In genomic region chr7:6730343-6730633, GRCh38 we compare ENCODE assay signal across 8 cellular contexts. TPM values are rescaled to one million over a fixed set of nuclear protein-coding genes. Genes with fewer than 3 reads are reported as not detected.
DNase-seq lines count a peak whose midpoint lies in the region; ATAC-seq and TF ChIP-seq lines count a peak whose summit lies in the region.

No MANE protein-coding gene starts in this region.

- H3K9me3 ChIP-seq in DOHH2 (ENCODE audit: control insufficient read depth, insufficient read depth, low read length), result no peaks in the 10 kb centered on the region
- no peaks in the 10 kb centered on the region for H3K9me3 ChIP-seq in MG63
- no peaks in the 10 kb centered on the region for H3K9me3 ChIP-seq in ectodermal cell (ENCODE audit: control insufficient read depth, low read length)

- peak overlapping the region; percentile 71 for H3K4me2 ChIP-seq in DOHH2 (ENCODE audit: low read length)

- H3K27ac ChIP-seq in DOHH2 (ENCODE audit: low read depth, low read length), result 0 out of 2 replicates have a peak overlapping the region, but pooled peaks have one; percentile 36
- H3K27ac ChIP-seq in ectodermal cell (ENCODE audit: insufficient read depth, low read depth, low read length, poor library complexity, severe bottlenecking), result no peak overlapping the region

- WGBS in ectodermal cell, 2 experiments, result 6 to 7% methylated on average over 18 of the region's 18 CpGs

- TF ChIP-seq CTCF in DOHH2 (IDR thresholded peaks at IDR 0.05; ENCODE audit: low read depth, low read length, poor library complexity, severe bottlenecking), result no peak

- no peak for ATAC-seq in GM18498 (IDR thresholded peaks at IDR 0.05; ENCODE audit: unreplicated experiment)

- H3K9me2 ChIP-seq in DOHH2 (replicated peaks; ENCODE audit: control insufficient read depth, low read length), result no peaks in the 10 kb centered on the region

- H3K4me1 ChIP-seq in DOHH2 (ENCODE audit: control insufficient read depth, low read length) (peaks cover 29% of the 10 kb centered on the region), ectodermal cell (ENCODE audit: control insufficient read depth, insufficient read depth, low read length) (no peaks in the 10 kb centered on the region)

- H3K36me3 ChIP-seq in DOHH2 (ENCODE audit: control insufficient read depth, low read length), result peaks cover 48% of the 10 kb centered on the region
- peaks cover 20% of the 10 kb centered on the region for H3K36me3 ChIP-seq in MG63
- peaks cover 6% of the 10 kb centered on the region for H3K36me3 ChIP-seq in ectodermal cell (ENCODE audit: control insufficient read depth, insufficient read depth, low read length)

- no peak for DNase-seq in MG63
- peak; percentile 40 for DNase-seq in myocyte (ENCODE audit: low read depth)
- DNase-seq in stimulated activated naive CD4-positive, alpha-beta T cell treated with Interleukin-2 at 50 U/mL for 16 hours (lab: John Stamatoyannopoulos, UW), result no peak
- DNase-seq in NCI-H1092 (lab: John Stamatoyannopoulos, UW), result no peak
- DNase-seq in activated CD4-positive, alpha-beta T cell treated with anti-CD3 and anti-CD28 coated beads for 4 hours, result no peak

- H3K4me3 ChIP-seq in DOHH2 (ENCODE audit: low read length) (peak overlapping the region; percentile 88), MG63 (peak overlapping the region; percentile 77), ectodermal cell (ENCODE audit: insufficient read depth, low read depth, low read length) (peak overlapping the region; percentile 94)

- peaks cover 38% of the 10 kb centered on the region for H3K79me2 ChIP-seq in DOHH2 (ENCODE audit: control insufficient read depth, low read length)

- H4K20me1 ChIP-seq in DOHH2 (ENCODE audit: control insufficient read depth, insufficient read depth, low read depth, low read length), result peaks cover 4% of the 10 kb centered on the region; the same call in 1 of the 2 replicates

- no peaks in the 10 kb centered on the region for H3K27me3 ChIP-seq in DOHH2 (ENCODE audit: control insufficient read depth, low read length)
- no peaks in the 10 kb centered on the region for H3K27me3 ChIP-seq in MG63
- H3K27me3 ChIP-seq in ectodermal cell (ENCODE audit: control insufficient read depth, insufficient read depth, low read length, poor library complexity, severe bottlenecking), result no peaks in the 10 kb centered on the region

- no peaks in the 10 kb centered on the region for H3F3A ChIP-seq in DOHH2 (ENCODE audit: control insufficient read depth, insufficient read depth)

RNA-seq across cellular contexts. Expression of gene ZNF12, which starts 23.5 kb away (rescaled TPM):
- 7.1 and 8.0 TPM in 2 replicates for total RNA-seq in MG63 (2014; rRNA removed; shearing (Covaris generic); ENCODE audit: low replicate concordance)
- 19.2 TPM for polyA plus RNA-seq in ectodermal cell (2013, experiment 1 of 4)
- polyA plus RNA-seq in ectodermal cell (2013, experiment 2 of 4), result 23.0 TPM
- polyA plus RNA-seq in ectodermal cell (2013, experiment 3 of 4), result 19.3 TPM
- polyA plus RNA-seq in ectodermal cell (2013, experiment 4 of 4), result 23.0 TPM
- total RNA-seq in myocyte, result 21.7 and 26.5 TPM in 2 replicates
- polyA plus RNA-seq in myocyte (2012), result 9.0 TPM

RNA-seq across cellular contexts. Expression of gene RSPH10B2, which starts 23.6 kb away (rescaled TPM):
- 0.20 TPM in 1 of 2 replicates, not detected in the other for total RNA-seq in MG63 (2014; rRNA removed; shearing (Covaris generic); ENCODE audit: low replicate concordance)
- 0.61 TPM for polyA plus RNA-seq in ectodermal cell (2013, experiment 1 of 4)
- 0.41 TPM for polyA plus RNA-seq in ectodermal cell (2013, experiment 2 of 4)
- 0.27 TPM for polyA plus RNA-seq in ectodermal cell (2013, experiment 3 of 4)
- polyA plus RNA-seq in ectodermal cell (2013, experiment 4 of 4), result not detected
- 0.29 and 0.31 TPM in 2 replicates for total RNA-seq in myocyte
- polyA plus RNA-seq in myocyte (2012), result not detected
